In the genomic region with DNA sequence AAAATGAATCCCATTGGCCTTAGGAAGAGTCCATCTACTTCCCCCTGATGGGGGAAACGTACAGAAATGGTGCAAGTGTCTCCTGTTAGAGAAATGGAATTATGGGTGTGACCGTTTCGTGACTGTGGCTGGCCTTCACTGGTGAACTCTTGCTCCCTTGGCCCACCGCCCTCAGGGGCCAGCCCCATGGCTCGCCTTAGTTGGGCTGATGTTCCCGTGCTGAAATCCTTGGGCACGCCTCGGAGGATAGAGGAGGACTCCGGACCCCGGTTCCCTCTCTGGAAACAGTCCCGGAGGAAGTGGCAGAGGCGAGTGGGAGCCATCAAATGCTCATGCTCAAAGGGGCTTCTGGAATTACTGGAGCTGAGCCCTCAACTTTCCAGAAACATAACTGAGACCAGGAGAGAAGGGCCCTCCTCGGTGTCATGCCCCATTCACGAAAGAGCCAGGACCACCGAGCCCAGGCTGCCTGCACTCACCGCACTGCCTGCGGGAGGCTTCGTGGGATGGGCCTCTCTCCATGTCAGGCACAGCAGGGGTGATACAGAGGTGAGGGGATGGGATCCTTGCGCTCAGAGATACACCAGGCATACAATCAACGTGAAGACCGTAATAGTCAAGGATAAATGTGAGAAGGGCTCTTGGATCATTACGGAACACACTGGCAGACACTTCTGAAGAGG, we compare ENCODE assay signal across 18 cellular contexts. TPM values are rescaled to one million over a fixed set of nuclear protein-coding genes. Genes with fewer than 3 reads are reported as not detected.
DNase-seq lines count a peak whose midpoint lies in the region; ATAC-seq and TF ChIP-seq lines count a peak whose summit lies in the region.
"Had no signal": no experiment of that assay in that cellular context is flagged by ENCODE, and none has a peak within 500 bp of the region (broad histone marks: within the 10 kb centered on the region; RNA-seq: fewer than 3 reads in every experiment).

No MANE protein-coding gene starts in this region.

- no peak overlapping the region for H3K9ac ChIP-seq in BLaER1 treated with 17β-estradiol and CSF1 and Interleukin-3, amounts not matched to agents 10 nM and 100 nM
- H3K9ac ChIP-seq in Karpas-422 (ENCODE audit: low read length): no peak overlapping the region

- no peak for TF ChIP-seq POLR2A in esophagus muscularis mucosa (IDR thresholded peaks at IDR 0.05; ENCODE audit: low read depth)
- no peak for TF ChIP-seq POLR2A in sigmoid colon (IDR thresholded peaks at IDR 0.05)

- H2AFZ ChIP-seq in Karpas-422 (ENCODE audit: low read length): no peak overlapping the region

- WGBS in esophagus muscularis mucosa: 88% methylated on average over 10 of the region's 22 CpGs
- WGBS in sigmoid colon, 2 donors: 81 to 89% methylated on average over 22 of the region's 22 CpGs

- peak overlapping the region; percentile 45 to 86 (median 79); a peak in 18 of 22 replicates for H3K4me2 ChIP-seq in BLaER1 treated with 17β-estradiol and CSF1 and Interleukin-3, amounts not matched to agents 10 nM and 100 nM
- H3K4me2 ChIP-seq in Karpas-422 (ENCODE audit: low read depth, low read length, poor library complexity, severe bottlenecking): no peak overlapping the region

- peak overlapping the region in 3 of 11 experiments; percentile 19 to 44 (median 31); a peak in 4 of 22 replicates for H3K27ac ChIP-seq in BLaER1 treated with 17β-estradiol and CSF1 and Interleukin-3, amounts not matched to agents 10 nM and 100 nM
- H3K27ac ChIP-seq in Karpas-422 (ENCODE audit: low read length) (no peak overlapping the region), esophagus muscularis mucosa (replicated peaks in 1 of 4) (peak overlapping the region in 3 of 4 donors; percentile 15 to 54 (median 38)), sigmoid colon (peak overlapping the region; percentile 17 to 67 (median 51))
- H3K27ac ChIP-seq: vagina had no signal

- H3K79me2 ChIP-seq in Karpas-422 (ENCODE audit: low read length): no peaks in the 10 kb centered on the region

- no peaks in the 10 kb centered on the region for H3K9me2 ChIP-seq in Karpas-422 (replicated peaks; ENCODE audit: insufficient read depth, low read length)

- H3K4me3 ChIP-seq in BLaER1 treated with 17β-estradiol and CSF1 and Interleukin-3, amounts not matched to agents 10 nM and 100 nM: no peak overlapping the region
- H3K4me3 ChIP-seq in Karpas-422 (ENCODE audit: low read length) (no peak overlapping the region), esophagus muscularis mucosa (no peak overlapping the region), sigmoid colon (no peak overlapping the region)
- H3K4me3 ChIP-seq: vagina had no signal

- H4K20me1 ChIP-seq in BLaER1 treated with 17β-estradiol and CSF1 and Interleukin-3, amounts not matched to agents 10 nM and 100 nM: no peaks in the 10 kb centered on the region
- H4K20me1 ChIP-seq in Karpas-422 (ENCODE audit: insufficient read depth, low read depth, low read length): no peaks in the 10 kb centered on the region

- H3K27me3 ChIP-seq in BLaER1 treated with 17β-estradiol and CSF1 and Interleukin-3, amounts not matched to agents 10 nM and 100 nM: no peaks in the 10 kb centered on the region
- H3K27me3 ChIP-seq in Karpas-422 (ENCODE audit: low read length): no peaks in the 10 kb centered on the region
- H3K27me3 ChIP-seq in esophagus muscularis mucosa: no peaks in the 10 kb centered on the region
- H3K27me3 ChIP-seq in sigmoid colon: no peaks in the 10 kb centered on the region
- H3K27me3 ChIP-seq: vagina had no signal

- intact Hi-C loops in esophagus muscularis mucosa (cut with DNase I): no loop called here
- intact Hi-C loops in sigmoid colon (cut with DNase I): no loop called here

- peaks cover 68 to 100% (median 98%) of the 10 kb centered on the region in 10 experiments for H3K4me1 ChIP-seq in BLaER1 treated with 17β-estradiol and CSF1 and Interleukin-3, amounts not matched to agents 10 nM and 100 nM
- H3K4me1 ChIP-seq in Karpas-422 (ENCODE audit: low read length) (peaks cover 60% of the 10 kb centered on the region), esophagus muscularis mucosa (peaks cover 53 to 79% (median 69%) of the 10 kb centered on the region in 4 donors), sigmoid colon (peaks cover 0 to 80% (median 71%) of the 10 kb centered on the region in 4 donors)

- H3K36me3 ChIP-seq in BLaER1 treated with 17β-estradiol and CSF1 and Interleukin-3, amounts not matched to agents 10 nM and 100 nM: no peaks in the 10 kb centered on the region
- H3K36me3 ChIP-seq in Karpas-422 (ENCODE audit: insufficient read depth, low read length) (no peaks in the 10 kb centered on the region), esophagus muscularis mucosa (no peaks in the 10 kb centered on the region), sigmoid colon (no peaks in the 10 kb centered on the region)
- H3K36me3 ChIP-seq: vagina had no signal

- TF ChIP-seq CTCF in esophagus muscularis mucosa (IDR thresholded peaks at IDR 0.05) (no peak), sigmoid colon (IDR thresholded peaks at IDR 0.05) (no peak)

- ATAC-seq in HG03045 (IDR thresholded peaks at IDR 0.05; ENCODE audit: unreplicated experiment) (no peak), GM19455 (IDR thresholded peaks at IDR 0.05; ENCODE audit: unreplicated experiment) (no peak)
- ATAC-seq: stimulated activated naive CD8-positive, alpha-beta T cell treated with anti-CD3 and anti-CD28 coated beads, Interleukin-15, Interleukin-2, amounts not matched to agents 100 U/mL and 50 U/mL, for 24 hours had no signal

- TF ChIP-seq EP300 in esophagus muscularis mucosa (IDR thresholded peaks at IDR 0.05) (no peak), sigmoid colon (IDR thresholded peaks at IDR 0.05) (no peak)

- peak; percentile 11 for DNase-seq in Karpas-422
- no peak for DNase-seq in esophagus muscularis mucosa (ENCODE audit: extremely low spot score)
- peak; percentile 58 for DNase-seq in sigmoid colon
- no peak for DNase-seq in stimulated activated CD4-positive, alpha-beta T cell treated with anti-CD3 and anti-CD28 coated beads, Interleukin-4, amount 100 ng/mL, for 24 hours
- DNase-seq: activated CD4-positive, CD25-positive, alpha-beta regulatory T cell; HCEC 1CT; Kasumi-1; kidney glomerular epithelial cell; NCI-H1417 treated with DMSO at 0.1 percent for 48 hours; NCI-H2171 treated with DMSO at 0.1 percent for 48 hours; NCI-H748 treated with DMSO at 0.1 percent for 48 hours; SIG-M5; stimulated activated naive CD8-positive, alpha-beta T cell treated with anti-CD3 and anti-CD28 coated beads, Interleukin-15, Interleukin-2, amounts not matched to agents 100 U/mL and 50 U/mL, for 24 hours; T-helper 2 cell had no signal

- H3K9me3 ChIP-seq in BLaER1 treated with 17β-estradiol and CSF1 and Interleukin-3, amounts not matched to agents 10 nM and 100 nM (replicated peaks in 1 of 11): no peaks in the 10 kb centered on the region
- no peaks in the 10 kb centered on the region for H3K9me3 ChIP-seq in Karpas-422 (ENCODE audit: low read length)
- no peaks in the 10 kb centered on the region for H3K9me3 ChIP-seq in esophagus muscularis mucosa
- H3K9me3 ChIP-seq in sigmoid colon: no peaks in the 10 kb centered on the region
- H3K9me3 ChIP-seq: vagina had no signal

RNA-seq across cellular contexts. Expression of a gene that starts 10.1 kb away (rescaled TPM):
- 0.22 and 0.37 TPM in 2 replicates for total RNA-seq in Karpas-422 (2014; rRNA removed; shearing (Covaris generic); ENCODE audit: low replicate concordance)
- 1 to 10 TPM in 3 of 4 donors, under 1 TPM in 1; 0.84 to 3.8 (median 3.4) TPM for total RNA-seq in esophagus muscularis mucosa
- 1 to 10 TPM; 2.8 to 4.9 (median 3.4) TPM for total RNA-seq in sigmoid colon
- polyA plus RNA-seq in sigmoid colon: 1 to 10 TPM; 3.6 to 5.8 (median 5.4) TPM

Comparison
In these comparisons a context has a peak if more than half of its experiments do, and no peak if none do; other contexts are left out.
1. DNase-seq: peak in Karpas-422 (single experiment) and sigmoid colon (single experiment); none in esophagus muscularis mucosa (single experiment) and stimulated activated CD4-positive, alpha-beta T cell treated with anti-CD3 and anti-CD28 coated beads, Interleukin-4, amount 100 ng/mL, for 24 hours (single experiment).